14 cellular contexts compared by ENCODE assay signal in the genomic region with DNA sequence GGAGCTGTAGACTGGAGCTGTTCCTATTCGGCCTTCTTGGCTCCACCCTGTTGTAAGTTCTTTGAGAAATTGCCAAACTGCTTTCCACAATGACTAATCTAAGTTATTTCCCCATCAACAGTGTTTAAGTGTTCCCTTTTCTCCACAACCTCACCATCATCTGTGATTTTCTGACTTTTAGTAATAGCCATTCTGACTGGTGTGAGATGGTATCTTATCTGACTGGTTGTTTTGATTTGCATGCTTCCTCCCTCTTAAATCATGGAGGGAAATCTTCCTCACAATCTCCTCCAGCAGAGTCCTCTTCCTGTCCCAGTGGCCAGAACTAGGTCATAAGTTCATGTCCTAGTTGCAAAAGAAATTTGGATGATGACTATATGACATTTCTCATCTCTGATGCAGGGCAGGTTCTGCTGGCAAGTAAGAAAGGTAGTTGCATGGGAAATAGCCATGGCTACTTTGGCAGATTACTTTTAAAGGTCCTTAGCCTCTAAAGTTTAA.
DNase-seq lines count a peak whose midpoint lies in the region; ATAC-seq and TF ChIP-seq lines count a peak whose summit lies in the region.
"Had no signal": no experiment of that assay in that cellular context is flagged by ENCODE, and none has a peak within 500 bp of the region (broad histone marks: within the 10 kb centered on the region; RNA-seq: fewer than 3 reads in every experiment).

No MANE protein-coding gene starts in this region.

- CTCF ChIA-PET in activated CD8-positive, alpha-beta T cell treated with anti-CD3 and anti-CD28 coated beads, Interleukin-2, amount 10 ng/mL, durations not matched to agents 7 days and 5 days (lab: Charles Lee): no interaction called here

- no peak for TF ChIP-seq CTCF in coronary artery (IDR thresholded peaks at IDR 0.05)

- DNase-seq in HCEC 1CT (peak; percentile 87), fibroblast of gingiva (ENCODE audit: low read depth) (peak; percentile 87), stromal cell of bone marrow (ENCODE audit: low read depth) (peak; percentile 83), coronary artery (ENCODE audit: low spot score) (no peak)
- no peak for DNase-seq in activated CD8-positive, alpha-beta T cell treated with anti-CD3 and anti-CD28 coated beads, Interleukin-2, amount 10 ng/mL, durations not matched to agents 7 days and 5 days
- DNase-seq: esophagus squamous epithelium, H7, NCI-H526 treated with DMSO at 0.1 percent for 48 hours, pancreas, T-helper 17 cell, testis had no signal

- no peaks in the 10 kb centered on the region for H3K27me3 Mint-ChIP-seq in activated CD8-positive, alpha-beta T cell treated with anti-CD3 and anti-CD28 coated beads, Interleukin-2, amount 10 ng/mL, durations not matched to agents 7 days and 5 days (ENCODE audit: low read depth)
- H3K27me3 Mint-ChIP-seq: T-helper 17 cell had no signal

- no peak overlapping the region for H3K4me3 Mint-ChIP-seq in activated CD8-positive, alpha-beta T cell treated with anti-CD3 and anti-CD28 coated beads, Interleukin-2, amount 10 ng/mL, durations not matched to agents 7 days and 5 days
- H3K4me3 Mint-ChIP-seq: T-helper 17 cell had no signal

- H3K36me3 Mint-ChIP-seq in activated CD8-positive, alpha-beta T cell treated with anti-CD3 and anti-CD28 coated beads, Interleukin-2, amount 10 ng/mL, durations not matched to agents 7 days and 5 days (ENCODE audit: low read depth): no peaks in the 10 kb centered on the region

- H3K9me3 Mint-ChIP-seq in activated CD8-positive, alpha-beta T cell treated with anti-CD3 and anti-CD28 coated beads, Interleukin-2, amount 10 ng/mL, durations not matched to agents 7 days and 5 days (ENCODE audit: insufficient read depth): peaks cover 3% of the 10 kb centered on the region

- POLR2A ChIA-PET in activated CD8-positive, alpha-beta T cell treated with anti-CD3 and anti-CD28 coated beads, Interleukin-2, amount 10 ng/mL, durations not matched to agents 7 days and 5 days (lab: Charles Lee): no interaction called here

- H3K27ac ChIP-seq in coronary artery: peak overlapping the region in 1 of 2 donors; percentile 8
- H3K27ac ChIP-seq: body of pancreas, esophagus squamous epithelium, pancreas, testis had no signal

- no peak for ATAC-seq in activated CD8-positive, alpha-beta T cell treated with anti-CD3 and anti-CD28 coated beads, Interleukin-2, amount 10 ng/mL, durations not matched to agents 7 days and 5 days
- ATAC-seq in HG03159 (IDR thresholded peaks at IDR 0.05; ENCODE audit: unreplicated experiment): no peak
- ATAC-seq: body of pancreas, T-helper 17 cell had no signal

- H3K4me1 Mint-ChIP-seq in activated CD8-positive, alpha-beta T cell treated with anti-CD3 and anti-CD28 coated beads, Interleukin-2, amount 10 ng/mL, durations not matched to agents 7 days and 5 days (ENCODE audit: low read depth): no peaks in the 10 kb centered on the region
- H3K4me1 Mint-ChIP-seq: T-helper 17 cell had no signal

- no peak overlapping the region for H3K27ac Mint-ChIP-seq in activated CD8-positive, alpha-beta T cell treated with anti-CD3 and anti-CD28 coated beads, Interleukin-2, amount 10 ng/mL, durations not matched to agents 7 days and 5 days
- H3K27ac Mint-ChIP-seq: T-helper 17 cell had no signal

- no peak overlapping the region for H3K4me3 ChIP-seq in coronary artery
- H3K4me3 ChIP-seq: body of pancreas, esophagus squamous epithelium, pancreas, testis had no signal

TF ChIP-seq in PFSK-1, 5 proteins besides CTCF, POLR2A, EP300 and RAD21:
- TF ChIP-seq REST (IDR thresholded peaks at IDR 0.05; ENCODE audit: insufficient read depth in 1 of 2, low read depth in 2 of 2, low read length in 2 of 2) (peak in 1 of 2 experiments; percentile 66; a peak in 1 of 4 replicates), SIN3A (IDR thresholded peaks at IDR 0.05; ENCODE audit: borderline replicate concordance, insufficient read depth, low read length) (0 out of 2 replicates have a peak, but pooled peaks have one; percentile 21), TAF1 (IDR thresholded peaks at IDR 0.05; ENCODE audit: borderline replicate concordance, insufficient read depth, low read length) (no peak), POLR2AphosphoS5 (IDR thresholded peaks at IDR 0.05; ENCODE audit: low read depth, low read length) (0 out of 2 replicates have a peak, but pooled peaks have one; percentile 48), FOXP2 (optimal IDR thresholded peaks at IDR 0.05; ENCODE audit: borderline replicate concordance, extremely low read depth, extremely low read length, insufficient read depth) (no peak)

Comparison
In these comparisons a context has a peak if more than half of its experiments do, and no peak if none do; other contexts are left out.
1. DNase-seq: peak in HCEC 1CT (single experiment), fibroblast of gingiva (single experiment) and stromal cell of bone marrow (single experiment); none in coronary artery (single experiment) and activated CD8-positive, alpha-beta T cell treated with anti-CD3 and anti-CD28 coated beads, Interleukin-2, amount 10 ng/mL, durations not matched to agents 7 days and 5 days (single experiment).